ENCODE assay signal across 8 cellular contexts in genomic region chr12:109666068-109666467, GRCh38. TPM values are rescaled to one million over a fixed set of nuclear protein-coding genes. Genes with fewer than 3 reads are reported as not detected.
"Had no signal": no experiment of that assay in that cellular context is flagged by ENCODE, and none has a peak within 500 bp of the region (broad histone marks: within the 10 kb centered on the region; RNA-seq: fewer than 3 reads in every experiment).

No MANE protein-coding gene starts in this region.

- H3K9me3 Mint-ChIP-seq: HFFc6 had no signal

- H3K4me3 ChIP-seq: GM23248, HAP-1, K562 had no signal

- H3K4me1 ChIP-seq: HAP-1 had no signal

- H3K27ac Mint-ChIP-seq: HFFc6 had no signal

- DNase-seq: GM23248, GOT3, H7, HFFc6, IMR-90 had no signal

- H3K4me3 Mint-ChIP-seq: HFFc6 had no signal

- H3K27ac ChIP-seq: GM23248 had no signal

- H3K36me3 ChIP-seq: HAP-1 had no signal

- ATAC-seq: HCT116, K562 had no signal

- H3K9ac ChIP-seq: GM23248 had no signal

RNA-seq across cellular contexts. Expression of gene FAM222A, which starts 47.6 kb away (rescaled TPM):
- polyA plus RNA-seq: GM23248 had no signal
